1 cellular context compared by ENCODE assay signal in the genomic region with DNA sequence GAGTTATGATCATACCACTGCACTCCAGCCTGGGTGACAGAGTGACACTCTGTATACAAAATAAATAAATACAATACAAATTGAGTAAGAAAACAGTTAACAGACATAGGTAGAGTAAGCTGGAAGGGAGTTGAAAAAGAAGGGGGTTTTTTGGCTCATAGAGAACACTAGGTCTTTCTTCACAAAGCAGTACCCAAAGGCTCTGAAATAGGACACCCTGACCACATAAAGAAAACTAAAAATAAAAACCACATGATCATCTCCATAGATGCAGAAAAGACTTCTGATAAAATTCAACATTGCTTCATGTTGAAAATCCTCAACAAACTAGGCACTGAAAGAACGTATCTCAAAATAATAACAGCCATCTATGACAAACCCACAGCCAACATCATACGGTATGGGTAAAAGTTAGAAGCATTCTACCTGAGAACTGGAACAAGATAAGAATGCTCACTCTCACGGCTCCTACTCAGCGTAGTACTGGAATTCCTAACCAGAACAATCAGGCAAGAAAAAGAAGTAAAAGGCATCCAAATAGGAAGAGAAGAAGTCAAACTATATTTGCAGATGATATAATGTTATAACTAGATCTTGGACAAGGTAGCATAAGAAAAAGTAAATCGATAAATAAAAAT.
A peak's percentile ranks its signal among the peaks of the same experiment; 100 is the strongest.
TF ChIP-seq lines count a peak whose summit lies in the region.

No MANE protein-coding gene starts in this region.

TF ChIP-seq in K562, 482 proteins besides CTCF, POLR2A, EP300 and RAD21:
- TF ChIP-seq TAF15 (IDR thresholded peaks at IDR 0.05; ENCODE audit: low read depth, low read length) (no peak), MEF2D (tag; conservative IDR thresholded peaks at IDR 0.05; ENCODE audit: low read depth) (0 out of 2 replicates have a peak, but pooled peaks have one; percentile 22), ELF4 (CRISPR knock-in tag; IDR thresholded peaks at IDR 0.05) (0 out of 2 replicates have a peak, but pooled peaks have one; percentile 7), TCF7 (IDR thresholded peaks at IDR 0.05; ENCODE audit: borderline replicate concordance) (no peak)
- TF ChIP-seq, protein P1, sequence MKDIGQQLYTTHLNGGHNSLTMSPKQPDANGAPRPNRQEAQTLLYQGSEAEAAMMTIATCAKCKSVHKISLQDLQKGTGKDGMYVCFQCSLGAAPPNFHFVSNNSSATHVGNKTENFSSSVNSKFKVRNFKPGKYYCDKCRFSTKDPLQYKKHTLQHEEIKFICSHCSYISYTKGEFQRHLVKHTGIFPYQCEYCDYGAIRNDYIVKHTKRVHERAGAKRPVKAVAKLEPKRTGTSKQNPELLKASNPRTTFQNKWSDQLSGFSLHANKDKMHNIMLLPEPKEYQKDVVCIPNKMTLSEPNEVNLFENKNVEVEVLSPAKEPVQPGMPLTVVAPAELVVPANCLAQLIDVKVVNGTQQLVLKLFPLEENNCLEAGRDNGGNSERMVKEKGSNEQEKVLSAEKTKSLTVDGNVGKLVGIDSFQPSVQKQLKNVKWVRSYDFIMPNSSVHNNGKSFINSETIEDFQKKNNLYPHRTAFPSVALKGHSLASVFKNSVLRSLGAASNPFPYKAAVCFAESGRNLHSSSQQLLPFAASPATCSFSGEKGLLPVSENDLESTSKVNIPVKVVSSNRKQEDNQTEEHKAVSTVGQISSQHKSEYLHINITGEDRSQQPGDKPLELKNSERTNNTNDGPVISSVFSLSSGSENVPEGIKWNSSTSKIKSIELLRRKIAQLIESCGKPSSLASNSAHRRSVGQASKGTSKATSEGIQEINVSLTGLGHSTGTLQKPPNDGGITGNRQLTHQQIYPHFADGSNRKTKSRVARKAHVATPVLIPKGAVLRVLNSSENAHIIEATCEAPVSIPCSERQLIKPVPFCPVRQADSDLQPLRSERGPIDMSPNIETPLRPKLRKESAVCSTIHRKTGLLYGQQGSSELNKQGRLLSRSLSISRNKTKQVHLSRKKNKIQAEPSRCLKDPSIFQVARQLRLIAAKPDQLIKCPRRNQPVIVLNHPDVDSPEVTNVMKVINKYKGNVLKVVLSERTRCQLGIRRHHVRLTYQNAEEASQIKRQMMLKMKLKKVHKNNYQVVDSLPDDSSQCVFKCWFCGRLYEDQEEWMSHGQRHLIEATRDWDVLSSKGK (CRISPR knock-in tag; IDR thresholded peaks at IDR 0.05) = no peak
